In genomic region chr10:27899485-27899884, GRCh38 we compare ENCODE assay signal across 7 cellular contexts.
DNase-seq lines count a peak whose midpoint lies in the region; ATAC-seq and TF ChIP-seq lines count a peak whose summit lies in the region.
"Not testable (repeated sequence)": the region's sequence is repeated elsewhere in the genome, so short reads cannot be mapped to it uniquely, and the experiment has no call there.

No MANE protein-coding gene starts in this region.

- intact Hi-C loops in IMR-90 (cut with micrococcal nuclease), result not testable (repeated sequence)

- not testable (repeated sequence) for H3K9me3 ChIP-seq in IMR-90 (ENCODE audit: control insufficient read depth, insufficient read depth, low read length); liver (ENCODE audit: control insufficient read depth in 4 of 4, low read length in 3 of 4)

- in situ Hi-C loops in IMR-90 (cut with MboI; ENCODE audit: low sequenced_read_pairs), result not testable (repeated sequence)

- POLR2A ChIA-PET in IMR-90 (lab: Charles Lee; ENCODE audit: unreplicated experiment), result not testable (repeated sequence)

- H3K36me3 Mint-ChIP-seq in activated CD8-positive, alpha-beta memory T cell treated with anti-CD3 and anti-CD28 coated beads, Interleukin-2, amount 10 ng/mL, durations not matched to agents 7 days and 5 days, result not testable (repeated sequence)

- not testable (repeated sequence) for H2AK5ac ChIP-seq in IMR-90 (ENCODE audit: low read depth, low read length)

- H3K27me3 Mint-ChIP-seq in activated CD8-positive, alpha-beta memory T cell treated with anti-CD3 and anti-CD28 coated beads, Interleukin-2, amount 10 ng/mL, durations not matched to agents 7 days and 5 days, result not testable (repeated sequence)

- not testable (repeated sequence) for H2BK15ac ChIP-seq in IMR-90 (ENCODE audit: low read depth, low read length)

- not testable (repeated sequence) for H3K56ac ChIP-seq in IMR-90 (ENCODE audit: extremely low read depth, insufficient read depth, low read length)

- not testable (repeated sequence) for H3K18ac ChIP-seq in IMR-90 (ENCODE audit: low read depth, low read length)

- not testable (repeated sequence) for H3K4me1 ChIP-seq in IMR-90 (ENCODE audit: control insufficient read depth, insufficient read depth, low read length); liver (ENCODE audit: control insufficient read depth in 4 of 4, insufficient read depth in 4 of 4, low read length in 3 of 4)

- H4K8ac ChIP-seq in IMR-90 (ENCODE audit: low read depth in 2 of 2, low read length in 2 of 2), result not testable (repeated sequence)

- H3K9me1 ChIP-seq in IMR-90 (ENCODE audit: insufficient read depth, low read length), result not testable (repeated sequence)

- not testable (repeated sequence) for H3K4me3 Mint-ChIP-seq in activated CD8-positive, alpha-beta memory T cell treated with anti-CD3 and anti-CD28 coated beads, Interleukin-2, amount 10 ng/mL, durations not matched to agents 7 days and 5 days

- not testable (repeated sequence) for H2AK9ac ChIP-seq in IMR-90 (replicated peaks; ENCODE audit: low read depth, low read length, poor library complexity)

- not testable (repeated sequence) for ATAC-seq in IMR-90 (ENCODE audit: low read depth); activated CD8-positive, alpha-beta memory T cell treated with anti-CD3 and anti-CD28 coated beads, Interleukin-2, amount 10 ng/mL, durations not matched to agents 7 days and 5 days

- not testable (repeated sequence) for H3K79me1 ChIP-seq in IMR-90 (ENCODE audit: low read depth in 1 of 2, low read length in 2 of 2)

- H3K4me1 Mint-ChIP-seq in activated CD8-positive, alpha-beta memory T cell treated with anti-CD3 and anti-CD28 coated beads, Interleukin-2, amount 10 ng/mL, durations not matched to agents 7 days and 5 days, result not testable (repeated sequence)

- not testable (repeated sequence) for H3K36me3 ChIP-seq in IMR-90 (ENCODE audit: control insufficient read depth, insufficient read depth, low read length); liver (ENCODE audit: control insufficient read depth in 4 of 4, insufficient read depth in 3 of 4, low read depth in 1 of 4, low read length in 3 of 4)

- BruUV-seq in IMR-90 (replicated peaks; lab: Mats Ljungman, UMichigan), result not testable (repeated sequence)

- not testable (repeated sequence) for H3K4me2 ChIP-seq in IMR-90 (ENCODE audit: low read depth, low read length)

- peak overlapping the region; percentile 34 for H3K27ac Mint-ChIP-seq in activated CD8-positive, alpha-beta memory T cell treated with anti-CD3 and anti-CD28 coated beads, Interleukin-2, amount 10 ng/mL, durations not matched to agents 7 days and 5 days

- DNase-seq in DMS153 treated with DMSO at 0.1 percent for 48 hours (lab: John Stamatoyannopoulos, UW; ENCODE audit: unreplicated experiment), result peak; percentile 1
- not testable (repeated sequence) for DNase-seq in IMR-90
- DNase-seq in SHP77 (lab: John Stamatoyannopoulos, UW), result peak; percentile 13 to 24
- DNase-seq in activated CD8-positive, alpha-beta memory T cell treated with anti-CD3 and anti-CD28 coated beads, Interleukin-2, amount 10 ng/mL, durations not matched to agents 7 days and 5 days, result peak; percentile 48
- peak; percentile 7 for DNase-seq in central memory CD4-positive, alpha-beta T cell
- DNase-seq in stimulated activated CD4-positive, alpha-beta T cell treated with anti-CD3 and anti-CD28 coated beads, Interleukin-15, amount 100 ng/mL, for 24 hours, result peak; percentile 16

- not testable (repeated sequence) for H2AFZ ChIP-seq in IMR-90 (replicated peaks; ENCODE audit: low read length, poor library complexity)

- H3K4ac ChIP-seq in IMR-90 (ENCODE audit: low read depth, low read length), result not testable (repeated sequence)

- not testable (repeated sequence) for H3K9ac ChIP-seq in IMR-90 (ENCODE audit: low read depth, low read length); liver (ENCODE audit: low read depth in 1 of 2, low read length in 2 of 2)

- not testable (repeated sequence) for TF ChIP-seq RAD21 in IMR-90 (IDR thresholded peaks at IDR 0.05; ENCODE audit: low read length); liver (IDR thresholded peaks at IDR 0.05)

- H2BK20ac ChIP-seq in IMR-90 (ENCODE audit: low read depth, low read length), result not testable (repeated sequence)

- not testable (repeated sequence) for H3K9me3 Mint-ChIP-seq in activated CD8-positive, alpha-beta memory T cell treated with anti-CD3 and anti-CD28 coated beads, Interleukin-2, amount 10 ng/mL, durations not matched to agents 7 days and 5 days (ENCODE audit: low read depth)

- peak overlapping the region; percentile 40; the same call in 1 of the 2 replicates for H4K5ac ChIP-seq in IMR-90 (ENCODE audit: low read depth, low read length)

- not testable (repeated sequence) for H4K91ac ChIP-seq in IMR-90 (ENCODE audit: insufficient read depth, low read depth, low read length)

- not testable (repeated sequence) for H2BK120ac ChIP-seq in IMR-90 (ENCODE audit: low read depth, low read length)

- H3K27me3 ChIP-seq in IMR-90 (ENCODE audit: control insufficient read depth, insufficient read depth, low read length); liver (ENCODE audit: control insufficient read depth in 4 of 4, insufficient read depth in 4 of 4, low read length in 3 of 4): not testable (repeated sequence)

- H3K23ac ChIP-seq in IMR-90 (ENCODE audit: low read depth, low read length), result not testable (repeated sequence)

- not testable (repeated sequence) for H2BK5ac ChIP-seq in IMR-90 (ENCODE audit: low read depth, low read length, poor library complexity, severe bottlenecking)

- H3K4me3 ChIP-seq in IMR-90 (ENCODE audit: insufficient read depth, low read depth, low read length), result not testable (repeated sequence)
- peak overlapping the region in 1 of 3 donors; percentile 15 for H3K4me3 ChIP-seq in liver (ENCODE audit: low read depth in 1 of 3, low read length in 3 of 3)

- WGBS in IMR-90 (ENCODE audit: extremely low coverage in 2 of 2, insufficient read length in 1 of 2), 2 experiments, result no CpG with 5 or more reads among the region's 6 CpGs
- 15% methylated on average over 6 of the region's 6 CpGs for WGBS in liver

- peak overlapping the region; percentile 41; the same call in 1 of the 2 replicates for H3K14ac ChIP-seq in IMR-90 (replicated peaks; ENCODE audit: low read depth, low read length)

- not testable (repeated sequence) for TF ChIP-seq CTCF in IMR-90 (conservative IDR thresholded peaks at IDR 0.05; ENCODE audit: low read depth, low read length); liver (IDR thresholded peaks at IDR 0.05; ENCODE audit: low read depth, low read length, missing input control)

- CTCF ChIA-PET in IMR-90 (lab: Yijun Ruan, JAX); activated CD8-positive, alpha-beta memory T cell treated with anti-CD3 and anti-CD28 coated beads, Interleukin-2, amount 10 ng/mL, durations not matched to agents 7 days and 5 days (lab: Charles Lee): not testable (repeated sequence)

- not testable (repeated sequence) for H4K20me1 ChIP-seq in IMR-90 (ENCODE audit: insufficient read depth, low read length)

- not testable (repeated sequence) for H3K27ac ChIP-seq in IMR-90 (ENCODE audit: insufficient read depth, low read length); liver (ENCODE audit: low read depth in 1 of 2, low read length in 2 of 2)

- dilution Hi-C loops in IMR-90 (cut with HindIII; ENCODE audit: low sequenced_read_pairs, unreplicated experiment), result not testable (repeated sequence)

- TF ChIP-seq POLR2A in IMR-90 (IDR thresholded peaks at IDR 0.05; ENCODE audit: low read depth, low read length), result not testable (repeated sequence)

TF ChIP-seq in liver, 16 proteins besides CTCF, POLR2A, EP300 and RAD21:
- TF ChIP-seq HNF4A (conservative IDR thresholded peaks at IDR 0.05) (peak; percentile 59 to 70), HNF4G (IDR thresholded peaks at IDR 0.05) (peak; percentile 31), SP1 (IDR thresholded peaks at IDR 0.05) (peak; percentile 40)
